27 cellular contexts compared by ENCODE assay signal in genomic region chr9:124369236-124369797, GRCh38. TPM values are rescaled to one million over a fixed set of nuclear protein-coding genes. Genes with fewer than 3 reads are reported as not detected.
A peak's percentile ranks its signal among the peaks of the same experiment; 100 is the strongest.
DNase-seq lines count a peak whose midpoint lies in the region; ATAC-seq and TF ChIP-seq lines count a peak whose summit lies in the region.
"Had no signal": no experiment of that assay in that cellular context is flagged by ENCODE, and none has a peak within 500 bp of the region (broad histone marks: within the 10 kb centered on the region; RNA-seq: fewer than 3 reads in every experiment).

No MANE protein-coding gene starts in this region.

- H3K4me1 Mint-ChIP-seq in CD4-positive, CD25-positive, alpha-beta regulatory T cell: peaks cover 44 to 72% (median 53%) of the 10 kb centered on the region in 4 donors
- H3K4me1 Mint-ChIP-seq in effector memory CD8-positive, alpha-beta T cell (ENCODE audit: low read depth in 2 of 2): peaks cover 38 to 69% of the 10 kb centered on the region in 2 donors

- POLR2A ChIA-PET in HEK293 (lab: Yijun Ruan, JAX): no interaction called here

- 84 to 92% (median 89%) methylated on average over 9 of the region's 9 CpGs for WGBS in adrenal gland, 4 donors

- no peaks in the 10 kb centered on the region for H3K27me3 ChIP-seq in CD4-positive, CD25-positive, alpha-beta regulatory T cell (ENCODE audit: control insufficient read depth, insufficient read depth, low read length)
- H3K27me3 ChIP-seq in neutrophil (no peaks in the 10 kb centered on the region), adrenal gland (no peaks in the 10 kb centered on the region)
- H3K27me3 ChIP-seq: BLaER1, MG63 had no signal

- no peaks in the 10 kb centered on the region for H3K9me3 ChIP-seq in CD4-positive, CD25-positive, alpha-beta regulatory T cell (ENCODE audit: control insufficient read depth in 2 of 2, low read length in 2 of 2)
- H3K9me3 ChIP-seq in HEK293 (ENCODE audit: control insufficient read depth, insufficient read depth, low read depth, low read length) (no peaks in the 10 kb centered on the region), neutrophil (no peaks in the 10 kb centered on the region), adrenal gland (replicated peaks in 1 of 3) (no peaks in the 10 kb centered on the region)
- H3K9me3 ChIP-seq: Caco-2, MG63 had no signal

- H3K27ac ChIP-seq in CD4-positive, CD25-positive, alpha-beta regulatory T cell (ENCODE audit: insufficient read depth, low read length, poor library complexity, severe bottlenecking): no peak overlapping the region
- H3K27ac ChIP-seq in HEK293 (ENCODE audit: extremely low read depth, low read depth, low read length): no peak overlapping the region
- H3K27ac ChIP-seq in neutrophil: peak overlapping the region; percentile 58
- H3K27ac ChIP-seq in adrenal gland: no peak overlapping the region
- H3K27ac ChIP-seq: BLaER1, RWPE1 had no signal

- no peaks in the 10 kb centered on the region for H3K4me1 ChIP-seq in CD4-positive, CD25-positive, alpha-beta regulatory T cell (ENCODE audit: control insufficient read depth, insufficient read depth, low read length, poor library complexity, severe bottlenecking)
- peaks cover 2% of the 10 kb centered on the region; the same call in 1 of the 2 replicates for H3K4me1 ChIP-seq in HEK293 (ENCODE audit: control insufficient read depth, insufficient read depth, low read length)
- peaks cover 49 to 73% of the 10 kb centered on the region in 2 experiments for H3K4me1 ChIP-seq in neutrophil (ENCODE audit: control insufficient read depth in 1 of 2, insufficient read depth in 1 of 2, low read depth in 1 of 2, low read length in 1 of 2)
- H3K4me1 ChIP-seq in adrenal gland (replicated peaks in 1 of 2): peaks cover 0 to 9% of the 10 kb centered on the region in 2 donors
- H3K4me1 ChIP-seq: BLaER1, Caco-2 had no signal

- H3K36me3 ChIP-seq in CD4-positive, CD25-positive, alpha-beta regulatory T cell (ENCODE audit: control insufficient read depth, insufficient read depth, low read length): no peaks in the 10 kb centered on the region
- H3K36me3 ChIP-seq in HEK293 (ENCODE audit: control insufficient read depth in 2 of 2, insufficient read depth in 1 of 2, low read length in 2 of 2) (no peaks in the 10 kb centered on the region), neutrophil (no peaks in the 10 kb centered on the region), adrenal gland (replicated peaks in 1 of 2) (no peaks in the 10 kb centered on the region)

- no peak overlapping the region for H3K4me3 ChIP-seq in CD4-positive, CD25-positive, alpha-beta regulatory T cell (ENCODE audit: low read depth, low read length)
- no peak overlapping the region for H3K4me3 ChIP-seq in HEK293 (ENCODE audit: low read depth, low read length)
- H3K4me3 ChIP-seq in neutrophil (ENCODE audit: low read depth in 1 of 2, low read length in 1 of 2): no peak overlapping the region
- no peak overlapping the region for H3K4me3 ChIP-seq in adrenal gland
- H3K4me3 ChIP-seq: BLaER1, GM12878, GM23338, MG63 had no signal

- no peak overlapping the region for H3K4me3 Mint-ChIP-seq in CD4-positive, CD25-positive, alpha-beta regulatory T cell
- H3K4me3 Mint-ChIP-seq in effector memory CD8-positive, alpha-beta T cell: no peak overlapping the region
- H3K4me3 Mint-ChIP-seq: CD4-positive, alpha-beta memory T cell; GM23338 had no signal

- intact Hi-C loops in adrenal gland (cut with DNase I): no loop called here

- H3K27ac Mint-ChIP-seq in CD4-positive, CD25-positive, alpha-beta regulatory T cell: peak overlapping the region in 2 of 3 donors; percentile 11 to 49
- H3K27ac Mint-ChIP-seq in effector memory CD8-positive, alpha-beta T cell: peak overlapping the region; percentile 28 to 36
- H3K27ac Mint-ChIP-seq: GM23338 had no signal

- no peak for TF ChIP-seq POLR2A in adrenal gland (IDR thresholded peaks at IDR 0.05)

- DNase-seq in CD4-positive, CD25-positive, alpha-beta regulatory T cell: no peak
- DNase-seq in effector memory CD8-positive, alpha-beta T cell: no peak
- DNase-seq in DMS153 treated with DMSO at 0.1 percent for 48 hours (lab: John Stamatoyannopoulos, UW; ENCODE audit: unreplicated experiment) (no peak), adrenal gland (no peak)
- DNase-seq: ACHN; Caco-2; CD4-positive, alpha-beta memory T cell; DMS 273 treated with DMSO at 0.1 percent for 48 hours; DND-41; MG63; NCI-H1048; NCI-H1436; NCI-H187 treated with DMSO at 0.1 percent for 48 hours; NCI-H2171; NCI-H345; NCI-H524; NCI-H774; NK-92 treated with Interleukin-12 subunit alpha and Interleukin-12 subunit beta, amount 100 ng/mL, for 24 hours had no signal

- CTCF ChIA-PET in HEK293 (lab: Yijun Ruan, JAX): interaction anchor here (1.3 kb wide), 1 partner anchor 18 kb away, joined by 3 read pairs; no protein-coding TSS in a partner anchor

- H3K36me3 Mint-ChIP-seq in CD4-positive, CD25-positive, alpha-beta regulatory T cell: peaks cover 19% of the 10 kb centered on the region
- H3K36me3 Mint-ChIP-seq in effector memory CD8-positive, alpha-beta T cell (ENCODE audit: insufficient read depth): peaks cover 8% of the 10 kb centered on the region

- H3K27me3 Mint-ChIP-seq in CD4-positive, CD25-positive, alpha-beta regulatory T cell: no peaks in the 10 kb centered on the region
- no peaks in the 10 kb centered on the region for H3K27me3 Mint-ChIP-seq in effector memory CD8-positive, alpha-beta T cell
- H3K27me3 Mint-ChIP-seq: CD4-positive, alpha-beta memory T cell had no signal

- ATAC-seq in CD4-positive, CD25-positive, alpha-beta regulatory T cell (ENCODE audit: low read depth in 2 of 2): no peak
- no peak for ATAC-seq in effector memory CD8-positive, alpha-beta T cell (replicated peaks)
- no peak for ATAC-seq in GM19463 (IDR thresholded peaks at IDR 0.05; ENCODE audit: unreplicated experiment)
- ATAC-seq: GM12878, GM23338, HCT116, SK-N-SH treated with all-trans-retinoic acid at 6 μM for 48 hours had no signal

- TF ChIP-seq CTCF in HEK293 (tag by site-specific recombination; IDR thresholded peaks at IDR 0.05) (no peak), neutrophil (IDR thresholded peaks at IDR 0.05) (no peak), adrenal gland (IDR thresholded peaks at IDR 0.05) (no peak)

- peaks cover 0 to 4% (median 0%) of the 10 kb centered on the region in 7 donors for H3K9me3 Mint-ChIP-seq in CD4-positive, CD25-positive, alpha-beta regulatory T cell
- no peaks in the 10 kb centered on the region for H3K9me3 Mint-ChIP-seq in effector memory CD8-positive, alpha-beta T cell
- H3K9me3 Mint-ChIP-seq: CD4-positive, alpha-beta memory T cell had no signal

TF ChIP-seq in HEK293, 187 proteins besides CTCF, POLR2A, EP300 and RAD21 (continues in another document):
- no peak for TF ChIP-seq ZNF280C (tag by site-specific recombination; IDR thresholded peaks at IDR 0.05)
- TF ChIP-seq ZSCAN30 (tag by site-specific recombination; IDR thresholded peaks at IDR 0.05): no peak
- no peak for TF ChIP-seq REPIN1 (tag by site-specific recombination; IDR thresholded peaks at IDR 0.05; ENCODE audit: low read depth)
- TF ChIP-seq ZEB2 (tag by site-specific recombination; IDR thresholded peaks at IDR 0.05): no peak
- no peak for TF ChIP-seq ZBTB11 (tag by site-specific recombination; conservative IDR thresholded peaks at IDR 0.05; ENCODE audit: low read depth)
- TF ChIP-seq ZNF416 (tag by site-specific recombination; IDR thresholded peaks at IDR 0.05): no peak
- no peak for TF ChIP-seq ZBTB17 (tag by site-specific recombination; IDR thresholded peaks at IDR 0.05)
- 0 out of 2 replicates have a peak, but pooled peaks have one; percentile 8 for TF ChIP-seq ZNF600 (tag by site-specific recombination; IDR thresholded peaks at IDR 0.05)
- TF ChIP-seq IKZF3 (tag by site-specific recombination; IDR thresholded peaks at IDR 0.05): 0 out of 2 replicates have a peak, but pooled peaks have one; percentile 18

RNA-seq across cellular contexts. Expression of gene PSMB7, which starts 45.9 kb away (rescaled TPM):
- total RNA-seq in CD4-positive, CD25-positive, alpha-beta regulatory T cell: 84.2 TPM
- polyA plus RNA-seq in CD4-positive, CD25-positive, alpha-beta regulatory T cell: 100 to 1,000 TPM; 181 to 225 (median 198) TPM
- 100 to 1,000 TPM; 107 to 258 (median 155) TPM for total RNA-seq in adrenal gland
- 100 to 1,000 TPM; 132 to 376 (median 304) TPM for polyA plus RNA-seq in adrenal gland
